9 cellular contexts compared by ENCODE assay signal in genomic region chr15:88756926-88757325, GRCh38. TPM values are rescaled to one million over a fixed set of nuclear protein-coding genes. Genes with fewer than 3 reads are reported as not detected.
"Had no signal": no experiment of that assay in that cellular context is flagged by ENCODE, and none has a peak within 500 bp of the region (broad histone marks: within the 10 kb centered on the region; RNA-seq: fewer than 3 reads in every experiment).

No MANE protein-coding gene starts in this region.

- H3K27ac Mint-ChIP-seq: GM23338, H9 had no signal

- H3K4me3 Mint-ChIP-seq: GM23338, H9 had no signal

- H3K4me2 ChIP-seq: GM23338 had no signal

- H3K4me3 ChIP-seq: GM23338, K562 had no signal

- H3K9me3 Mint-ChIP-seq: GM23338, H9 had no signal

- FAIRE-seq: H1, H54, HTR-8/SVneo, K562 had no signal

- ATAC-seq: GM23338, K562 had no signal

- H2AFZ ChIP-seq: GM23338 had no signal

- DNase-seq: H9, HCEC 1CT, IMR-90 had no signal

- H3K4me1 Mint-ChIP-seq: GM23338 had no signal

RNA-seq across cellular contexts. Expression of gene ACAN, which starts 46.3 kb away (rescaled TPM):
- total RNA-seq: HT-29, K562 had no signal
